ENCODE assay signal across 17 cellular contexts in genomic region chr1:200479816-200480215, GRCh38.
A peak's percentile ranks its signal among the peaks of the same experiment; 100 is the strongest.
DNase-seq lines count a peak whose midpoint lies in the region; ATAC-seq, FAIRE-seq and TF ChIP-seq lines count a peak whose summit lies in the region.
"Had no signal": no experiment of that assay in that cellular context is flagged by ENCODE, and none has a peak within 500 bp of the region (broad histone marks: within the 10 kb centered on the region; RNA-seq: fewer than 3 reads in every experiment).

No MANE protein-coding gene starts in this region.

- no peak for FAIRE-seq in HepG2 (lab: Jason Lieb, UNC)
- FAIRE-seq: A204.1, H54 had no signal

- no peak for TF ChIP-seq EP300 in HepG2 (IDR thresholded peaks at IDR 0.05; ENCODE audit: low read depth in 2 of 2, low read length in 2 of 2)
- no peak for TF ChIP-seq EP300 in HepG2 (CRISPR knock-in tag; IDR thresholded peaks at IDR 0.05; ENCODE audit: borderline replicate concordance)

- H3K79me2 ChIP-seq in HepG2 (ENCODE audit: insufficient read depth, low read length) (no peaks in the 10 kb centered on the region), mesendoderm (ENCODE audit: control insufficient read depth, insufficient read depth, low read length) (no peaks in the 10 kb centered on the region)

- ATAC-seq in IMR-90 (ENCODE audit: low read depth) (no peak), HepG2 (peak; percentile 17; the same call in 2 of the 3 replicates)
- ATAC-seq: Right ventricle myocardium inferior had no signal

- H3K18ac ChIP-seq in IMR-90 (ENCODE audit: low read depth, low read length) = no peak overlapping the region
- no peak overlapping the region for H3K18ac ChIP-seq in mesendoderm (ENCODE audit: low read length)

- no peak for DNase-seq in IMR-90
- peak; percentile 24 for DNase-seq in astrocyte of the spinal cord (ENCODE audit: low read depth, low spot score)
- DNase-seq in HepG2 (ENCODE audit: low spot score) = no peak
- DNase-seq in stromal cell of bone marrow (ENCODE audit: low read depth) = peak; percentile 50
- no peak for DNase-seq in mesendoderm
- DNase-seq in NCI-H1930 (lab: John Stamatoyannopoulos, UW) = no peak
- DNase-seq in SW480 (ENCODE audit: low spot score) = no peak
- DNase-seq: BE2C, DMS79, Karpas-422, NCI-H1417, NCI-H1694 treated with DMSO at 0.1 percent for 48 hours, NCI-H446, NCI-H526 had no signal

- H3K4me2 ChIP-seq in IMR-90 (ENCODE audit: low read depth, low read length) = no peak overlapping the region
- H3K4me2 ChIP-seq in HepG2 (ENCODE audit: low read depth, low read length) = no peak overlapping the region
- no peak overlapping the region for H3K4me2 ChIP-seq in mesendoderm (ENCODE audit: low read length)

- intact Hi-C loops in IMR-90 (cut with micrococcal nuclease) (loop anchor here (10.0 kb wide), 1 partner anchor 175 kb away; no protein-coding TSS in a partner anchor), HepG2 (cut with micrococcal nuclease; ENCODE audit: unreplicated experiment) (loop anchor here (5.0 to 10.0 kb wide), 2 partner anchors 73 to 525 kb away; no protein-coding TSS in a partner anchor)

- H4K8ac ChIP-seq in IMR-90 (ENCODE audit: low read depth in 2 of 2, low read length in 2 of 2) = no peak overlapping the region; a peak in 1 of 4 replicates
- H4K8ac ChIP-seq in mesendoderm (ENCODE audit: low read depth, low read length) = no peak overlapping the region

- no peak for TF ChIP-seq RAD21 in IMR-90 (IDR thresholded peaks at IDR 0.05; ENCODE audit: low read length)
- no peak for TF ChIP-seq RAD21 in HepG2 (CRISPR knock-in tag; IDR thresholded peaks at IDR 0.05)

- H3K36me3 ChIP-seq in IMR-90 (ENCODE audit: control insufficient read depth, insufficient read depth, low read length) = no peaks in the 10 kb centered on the region
- no peaks in the 10 kb centered on the region for H3K36me3 ChIP-seq in HepG2 (replicated peaks in 1 of 2; ENCODE audit: control insufficient read depth in 1 of 2, insufficient read depth in 2 of 2, low read length in 2 of 2)
- no peaks in the 10 kb centered on the region for H3K36me3 ChIP-seq in mesendoderm (ENCODE audit: control insufficient read depth, insufficient read depth, low read length)
- H3K36me3 ChIP-seq: BE2C had no signal

- H4K5ac ChIP-seq in IMR-90 (ENCODE audit: low read depth, low read length) = no peak overlapping the region
- H4K5ac ChIP-seq in mesendoderm (ENCODE audit: low read length) = no peak overlapping the region

- TF ChIP-seq CTCF in IMR-90 (conservative IDR thresholded peaks at IDR 0.05; ENCODE audit: low read depth, low read length) (no peak), astrocyte of the spinal cord (IDR thresholded peaks at IDR 0.05; ENCODE audit: low read depth, low read length) (no peak), HepG2 (CRISPR knock-in tag; IDR thresholded peaks at IDR 0.05) (no peak)

- peak overlapping the region; percentile 33; the same call in 1 of the 3 replicates for H2BK15ac ChIP-seq in IMR-90 (ENCODE audit: low read depth, low read length)
- H2BK15ac ChIP-seq in mesendoderm (replicated peaks; ENCODE audit: low read depth) = no peak overlapping the region

- H3K9me1 ChIP-seq in IMR-90 (ENCODE audit: insufficient read depth, low read length) = peaks cover 5% of the 10 kb centered on the region; the same call in 1 of the 2 replicates

- H3K4ac ChIP-seq in IMR-90 (ENCODE audit: low read depth, low read length) = no peak overlapping the region; the same call in 1 of the 2 replicates
- H3K4ac ChIP-seq in mesendoderm (ENCODE audit: low read depth, low read length) = no peak overlapping the region

- H3K79me1 ChIP-seq in IMR-90 (ENCODE audit: low read depth in 1 of 2, low read length in 2 of 2) (peaks cover 0 to 6% of the 10 kb centered on the region in 2 experiments; a peak in 3 of 4 replicates), mesendoderm (ENCODE audit: low read length) (no peaks in the 10 kb centered on the region)

- TF ChIP-seq POLR2A in IMR-90 (IDR thresholded peaks at IDR 0.05; ENCODE audit: low read depth, low read length) (no peak), HepG2 (IDR thresholded peaks at IDR 0.05; ENCODE audit: insufficient read depth in 1 of 2, low read depth in 2 of 2, low read length in 2 of 2) (no peak)

- H3K23ac ChIP-seq in IMR-90 (ENCODE audit: low read depth, low read length) = no peak overlapping the region
- H3K23ac ChIP-seq in mesendoderm (ENCODE audit: low read length) = no peak overlapping the region

- no TSS peak for BruUV-seq in IMR-90 (replicated peaks; lab: Mats Ljungman, UMichigan)
- no TSS peak for BruUV-seq in HepG2 (replicated peaks; lab: Mats Ljungman, UMichigan)

- POLR2A ChIA-PET in IMR-90 (lab: Charles Lee; ENCODE audit: unreplicated experiment) (no interaction called here), HepG2 (lab: Yijun Ruan, JAX) (no interaction called here)

- H3K14ac ChIP-seq in IMR-90 (replicated peaks; ENCODE audit: low read depth, low read length) = no peak overlapping the region

- H3K9me3 ChIP-seq in IMR-90 (ENCODE audit: control insufficient read depth, insufficient read depth, low read length) = no peaks in the 10 kb centered on the region
- no peaks in the 10 kb centered on the region for H3K9me3 ChIP-seq in HepG2 (ENCODE audit: low read length)
- H3K9me3 ChIP-seq: BE2C had no signal

- dilution Hi-C loops in IMR-90 (cut with HindIII; ENCODE audit: low sequenced_read_pairs, unreplicated experiment) = no loop called here

- H3K27ac ChIP-seq in IMR-90 (ENCODE audit: insufficient read depth, low read length) (no peak overlapping the region), HepG2 (ENCODE audit: extremely low read length, insufficient read depth, low read length) (no peak overlapping the region), mesendoderm (ENCODE audit: low read depth, low read length) (no peak overlapping the region)

- H2BK5ac ChIP-seq in IMR-90 (ENCODE audit: low read depth, low read length, poor library complexity, severe bottlenecking) (no peak overlapping the region), mesendoderm (ENCODE audit: low read length) (no peak overlapping the region)

- in situ Hi-C loops in IMR-90 (cut with MboI; ENCODE audit: low sequenced_read_pairs) (no loop called here), astrocyte of the spinal cord (cut with HindIII; ENCODE audit: low sequenced_read_pairs) (no loop called here), HepG2 (cut with HindIII; ENCODE audit: extremely low pct_ligation_motif_present, low pct_unique_long_range_greater_than_20kb) (loop anchor here (5.0 to 10.0 kb wide), 2 partner anchors 65 to 198 kb away; partner anchors contain the start of gene ZNF281)

- H2AFZ ChIP-seq in IMR-90 (replicated peaks; ENCODE audit: low read length, poor library complexity) (no peak overlapping the region), HepG2 (ENCODE audit: low read length) (no peak overlapping the region)

- H2BK120ac ChIP-seq in IMR-90 (ENCODE audit: low read depth, low read length) (no peak overlapping the region), mesendoderm (ENCODE audit: low read depth, low read length) (no peak overlapping the region)

- H3K56ac ChIP-seq in IMR-90 (ENCODE audit: extremely low read depth, insufficient read depth, low read length) = no peak overlapping the region
- no peak overlapping the region for H3K56ac ChIP-seq in mesendoderm (ENCODE audit: low read length)

- H4K20me1 ChIP-seq in IMR-90 (ENCODE audit: insufficient read depth, low read length) (no peaks in the 10 kb centered on the region), HepG2 (ENCODE audit: insufficient read depth, low read length) (no peaks in the 10 kb centered on the region)

- H3K27me3 ChIP-seq in IMR-90 (ENCODE audit: control insufficient read depth, insufficient read depth, low read length) = no peaks in the 10 kb centered on the region
- H3K27me3 ChIP-seq in HepG2 (ENCODE audit: control insufficient read depth in 1 of 2, insufficient read depth in 2 of 2, low read length in 2 of 2) = peaks cover 2 to 5% of the 10 kb centered on the region in 2 experiments; a peak in 2 of 5 replicates
- H3K27me3 ChIP-seq in mesendoderm (ENCODE audit: insufficient read depth, low read length, poor library complexity) = no peaks in the 10 kb centered on the region
- H3K27me3 ChIP-seq: BE2C had no signal

- no peak overlapping the region for H2BK20ac ChIP-seq in IMR-90 (ENCODE audit: low read depth, low read length)

- no peak overlapping the region for H3K4me3 ChIP-seq in IMR-90 (ENCODE audit: insufficient read depth, low read depth, low read length)
- H3K4me3 ChIP-seq in astrocyte of the spinal cord (ENCODE audit: low read depth, low read length) = no peak overlapping the region
- no peak overlapping the region for H3K4me3 ChIP-seq in HepG2 (replicated peaks in 1 of 3; ENCODE audit: insufficient read depth in 1 of 3, low read depth in 2 of 3, low read length in 3 of 3)
- no peak overlapping the region for H3K4me3 ChIP-seq in mesendoderm (ENCODE audit: low read length)

- CTCF ChIA-PET in IMR-90 (lab: Yijun Ruan, JAX) (no interaction called here), HepG2 (lab: Yijun Ruan, JAX; ENCODE audit: low intra/inter-chr PET ratio, low total read pairs) (no interaction called here)

- no peak overlapping the region; the same call in 1 of the 2 replicates for H4K91ac ChIP-seq in IMR-90 (ENCODE audit: insufficient read depth, low read depth, low read length)

- H3K9ac ChIP-seq in IMR-90 (ENCODE audit: low read depth, low read length) = no peak overlapping the region
- no peak overlapping the region for H3K9ac ChIP-seq in HepG2 (ENCODE audit: insufficient read depth, low read depth, low read length)
- no peak overlapping the region for H3K9ac ChIP-seq in mesendoderm (ENCODE audit: low read length)

- no peak overlapping the region for H2AK5ac ChIP-seq in IMR-90 (ENCODE audit: low read depth, low read length)
- H2AK5ac ChIP-seq in mesendoderm (ENCODE audit: low read length) = no peak overlapping the region

- H2AK9ac ChIP-seq in IMR-90 (replicated peaks; ENCODE audit: low read depth, low read length, poor library complexity) = no peak overlapping the region

- H3K4me1 ChIP-seq in IMR-90 (ENCODE audit: control insufficient read depth, insufficient read depth, low read length) (peaks cover 12% of the 10 kb centered on the region), HepG2 (ENCODE audit: insufficient read depth, low read length) (peaks cover 45% of the 10 kb centered on the region), mesendoderm (ENCODE audit: control insufficient read depth, low read depth, low read length) (peaks cover 2% of the 10 kb centered on the region)

TF ChIP-seq in IMR-90, 13 proteins besides CTCF, POLR2A, EP300 and RAD21 (continues in another document):
- no peak for TF ChIP-seq CHD1 (IDR thresholded peaks at IDR 0.05; ENCODE audit: low read depth, low read length)
- TF ChIP-seq SMC3 (IDR thresholded peaks at IDR 0.05; ENCODE audit: low read depth, low read length) = no peak
- TF ChIP-seq MAFK (IDR thresholded peaks at IDR 0.05; ENCODE audit: low read depth, low read length) = no peak
- no peak for TF ChIP-seq BHLHE40 (IDR thresholded peaks at IDR 0.05; ENCODE audit: low read depth, low read length)

TF ChIP-seq in HepG2, 621 proteins besides CTCF, POLR2A, EP300 and RAD21 (continues in another document):
- no peak for TF ChIP-seq MAF1 (CRISPR knock-in tag; IDR thresholded peaks at IDR 0.05; ENCODE audit: borderline replicate concordance)

Comparison
In these comparisons a context has a peak if more than half of its experiments do, and no peak if none do; other contexts are left out.
1. DNase-seq: peak in astrocyte of the spinal cord (single experiment) and stromal cell of bone marrow (single experiment); none in IMR-90 (single experiment), HepG2 (single experiment), mesendoderm (single experiment), NCI-H1930 (0 of 2) and SW480 (single experiment).